Comparison of ENCODE assay signal across 1 cellular context in the genomic region with DNA sequence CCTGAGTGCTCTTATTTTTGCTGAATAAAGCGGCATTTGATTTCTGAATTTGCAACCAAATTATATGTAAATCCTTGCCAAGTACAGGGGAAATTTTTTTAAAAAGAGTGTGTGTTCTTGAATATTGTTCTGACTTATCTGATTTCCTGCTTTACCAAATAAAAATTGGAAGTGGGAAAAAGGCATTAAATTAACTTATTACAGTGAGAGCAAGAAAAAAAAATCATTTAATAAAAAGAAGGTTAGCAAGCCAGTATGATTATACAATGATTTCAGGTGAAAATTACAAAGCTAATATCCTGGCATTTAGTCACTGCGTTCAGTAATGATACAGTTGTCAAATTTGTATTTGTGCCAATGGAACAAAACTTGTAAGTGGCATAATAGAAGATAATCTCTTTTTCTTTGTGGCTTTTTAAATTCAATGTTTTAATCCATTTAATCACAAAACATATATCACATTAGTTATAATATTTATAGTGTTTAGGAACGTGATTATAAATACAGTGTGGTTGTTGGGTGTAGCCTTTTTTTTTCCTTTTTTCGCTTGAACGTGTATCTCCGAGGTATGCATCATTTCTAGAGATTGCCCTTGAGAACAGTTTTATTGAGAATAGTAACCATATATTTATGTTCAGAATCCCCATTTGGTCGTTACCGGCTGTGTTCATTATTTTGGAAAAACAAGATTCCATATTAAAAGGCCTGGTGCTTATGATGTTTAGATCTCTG.
TF ChIP-seq lines count a peak whose summit lies in the region.

No MANE protein-coding gene starts in this region.

TF ChIP-seq in HCT116, 20 proteins besides CTCF, POLR2A, EP300 and RAD21 (continued from another document):
- TF ChIP-seq REST (IDR thresholded peaks at IDR 0.05; ENCODE audit: low read depth), result no peak
- no peak for TF ChIP-seq TCF7L2 (IDR thresholded peaks at IDR 0.05; ENCODE audit: borderline replicate concordance, extremely low read depth, insufficient read depth, insufficient read length)
TF ChIP-seq in HCT116: peak in this region for 0.
